ENCODE assay signal across 8 cellular contexts in the genomic region with DNA sequence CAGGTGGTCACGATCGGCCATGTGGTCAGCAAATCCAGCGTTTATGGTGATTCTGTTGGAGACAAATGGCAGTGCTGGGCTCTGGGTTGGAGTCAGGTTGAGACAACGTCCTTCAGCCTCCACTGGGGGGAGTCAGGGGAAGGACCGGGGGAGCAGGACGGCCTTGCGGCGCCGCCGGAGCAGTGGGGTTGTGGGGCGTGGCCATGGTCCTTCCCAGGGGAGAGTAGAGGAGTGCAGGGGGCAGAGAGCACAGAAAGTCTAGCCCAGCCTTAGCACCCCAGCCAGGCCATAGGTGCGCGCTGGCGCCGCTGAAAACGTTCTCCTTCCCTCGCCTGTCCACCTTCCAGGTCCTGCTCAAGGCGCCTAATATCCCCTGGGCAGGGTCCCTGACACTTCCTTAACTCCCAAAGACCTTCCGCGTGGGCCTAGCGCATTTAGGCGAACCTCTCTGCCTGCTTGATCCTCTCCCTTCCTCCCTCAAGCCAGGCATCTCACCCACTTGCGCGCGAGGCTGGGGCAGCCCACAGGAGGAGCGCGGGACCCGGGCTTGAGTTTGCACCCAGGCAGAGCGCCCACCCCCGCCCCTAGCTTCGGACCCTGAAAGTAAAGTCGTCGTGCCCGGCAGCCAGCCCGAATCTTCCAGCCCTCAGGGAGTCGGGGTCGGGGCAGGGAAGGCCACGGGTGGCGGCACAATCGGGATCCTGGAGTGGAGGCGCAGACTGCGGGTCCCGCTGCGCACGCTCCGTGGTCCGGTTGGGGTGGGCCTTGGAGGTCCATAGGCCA. TPM values are rescaled to one million over a fixed set of nuclear protein-coding genes. Genes with fewer than 3 reads are reported as not detected.
DNase-seq lines count a peak whose midpoint lies in the region; ATAC-seq, FAIRE-seq and TF ChIP-seq lines count a peak whose summit lies in the region.

No MANE protein-coding gene starts in this region.

- no peaks in the 10 kb centered on the region for H3K9me2 ChIP-seq in OCI-LY7 (ENCODE audit: insufficient read depth, low read length)

- H3K27ac Mint-ChIP-seq in glutamatergic neuron (ENCODE audit: unreplicated experiment), result no peak overlapping the region

- FAIRE-seq in GM19239 (lab: Jason Lieb, UNC), result no peak

- no peak overlapping the region for H3K27ac ChIP-seq in OCI-LY7 (ENCODE audit: low read depth, low read length, poor library complexity, severe bottlenecking)

- peaks cover 4% of the 10 kb centered on the region for H3K9me3 Mint-ChIP-seq in glutamatergic neuron (ENCODE audit: unreplicated experiment)

- no peaks in the 10 kb centered on the region for H4K20me1 ChIP-seq in OCI-LY7 (ENCODE audit: insufficient read depth, low read length)

- no peaks in the 10 kb centered on the region for H3K36me3 Mint-ChIP-seq in glutamatergic neuron (ENCODE audit: unreplicated experiment)

- ATAC-seq in GM21825 (IDR thresholded peaks at IDR 0.05; ENCODE audit: unreplicated experiment), result no peak

- no peaks in the 10 kb centered on the region for H3K4me1 ChIP-seq in OCI-LY7 (ENCODE audit: insufficient read depth, low read length, poor library complexity, severe bottlenecking)

- BruUV-seq in OCI-LY7 (replicated peaks; lab: Mats Ljungman, UMichigan), result no TSS peak

- intact Hi-C loops in OCI-LY7 (cut with micrococcal nuclease; ENCODE audit: unreplicated experiment), result no loop called here
- intact Hi-C loops in posterior vena cava (cut with DNase I), result loop anchor here (5.0 kb wide), 3 partner anchors 427 to 503 kb away; no protein-coding TSS in a partner anchor

- POLR2A ChIA-PET in OCI-LY7 (lab: Charles Lee), result no interaction called here

- H3K4me3 Mint-ChIP-seq in glutamatergic neuron (ENCODE audit: unreplicated experiment), result peak overlapping the region; percentile 45

- H3K36me3 ChIP-seq in OCI-LY7 (ENCODE audit: insufficient read depth, low read length), result no peaks in the 10 kb centered on the region

- H3K79me2 ChIP-seq in OCI-LY7 (ENCODE audit: insufficient read depth, low read depth, low read length), result no peaks in the 10 kb centered on the region

- H3K4me3 ChIP-seq in OCI-LY7 (ENCODE audit: low read depth, low read length, poor library complexity, severe bottlenecking), result no peak overlapping the region

- TF ChIP-seq CTCF in OCI-LY7 (conservative IDR thresholded peaks at IDR 0.05; ENCODE audit: low read length), result peak; percentile 34; the same call in 1 of the 2 replicates
- TF ChIP-seq CTCF in glutamatergic neuron (IDR thresholded peaks at IDR 0.05; ENCODE audit: partially characterized antibody, unreplicated experiment), result peak; percentile 63

- DNase-seq in SIG-M5 treated with dmso at 0.1 percent for 504 hours (lab: John Stamatoyannopoulos, UW; ENCODE audit: unreplicated experiment), result peak; percentile 26
- DNase-seq in SIG-M5 (lab: John Stamatoyannopoulos, UW), result no peak
- DNase-seq in OCI-LY7 (ENCODE audit: low spot score), result no peak
- peak; percentile 80 for DNase-seq in glutamatergic neuron
- peak; percentile 77 for DNase-seq in posterior vena cava (ENCODE audit: low spot score)
- no peak for DNase-seq in T1000 (lab: John Stamatoyannopoulos, UW)
- no peak for DNase-seq in GM19239 (ENCODE audit: insufficient read length, low spot score)

- peaks cover 2% of the 10 kb centered on the region for H3K4me1 Mint-ChIP-seq in glutamatergic neuron (ENCODE audit: low read depth, unreplicated experiment)

- CTCF ChIA-PET in OCI-LY7 (lab: Charles Lee; ENCODE audit: unreplicated experiment), result no interaction called here

- peaks cover 7% of the 10 kb centered on the region for H3K27me3 Mint-ChIP-seq in glutamatergic neuron (ENCODE audit: unreplicated experiment)

- H3K4me2 ChIP-seq in OCI-LY7 (ENCODE audit: low read length), result no peak overlapping the region

- H3K9me3 ChIP-seq in OCI-LY7 (ENCODE audit: low read length), result no peaks in the 10 kb centered on the region

- H2AFZ ChIP-seq in OCI-LY7 (ENCODE audit: low read length), result no peak overlapping the region

RNA-seq across cellular contexts. Expression of a gene that starts 3.1 kb away (rescaled TPM):
- total RNA-seq in OCI-LY7 (2014; rRNA removed; shearing (Covaris generic)), result not detected in 2 replicates
- not detected in 2 replicates for total RNA-seq in OCI-LY7 (2022)
- 5.9 TPM for total RNA-seq in glutamatergic neuron (ENCODE audit: unreplicated experiment)
- 1 to 10 TPM; 5.0 to 6.9 TPM for total RNA-seq in posterior vena cava

RNA-seq across cellular contexts. Expression of a gene that starts 49.8 kb away (rescaled TPM):
- not detected in 2 replicates for total RNA-seq in OCI-LY7 (2014; rRNA removed; shearing (Covaris generic))
- total RNA-seq in OCI-LY7 (2022), result not detected in 2 replicates
- total RNA-seq in glutamatergic neuron (ENCODE audit: unreplicated experiment), result not detected
- 1 to 10 TPM; 1.3 to 3.2 TPM for total RNA-seq in posterior vena cava

Comparison
In these comparisons a context has a peak if more than half of its experiments do, and no peak if none do; other contexts are left out.
1. DNase-seq: peak in SIG-M5 treated with dmso at 0.1 percent for 504 hours (single experiment), glutamatergic neuron (single experiment) and posterior vena cava (single experiment); none in SIG-M5 (single experiment), OCI-LY7 (single experiment), T1000 (single experiment) and GM19239 (single experiment).